In genomic region chr6:40308533-40309306, GRCh38 we compare ENCODE assay signal across 8 cellular contexts.
A peak's percentile ranks its signal among the peaks of the same experiment; 100 is the strongest.
DNase-seq lines count a peak whose midpoint lies in the region; ATAC-seq and TF ChIP-seq lines count a peak whose summit lies in the region.

No MANE protein-coding gene starts in this region.

- TF ChIP-seq RAD21 in Ishikawa (IDR thresholded peaks at IDR 0.05; ENCODE audit: low read depth) = peak; percentile 64
- TF ChIP-seq RAD21 in SK-N-SH (IDR thresholded peaks at IDR 0.05; ENCODE audit: low read length) = peak; percentile 77

- POLR2A ChIA-PET in SK-N-SH (lab: Yijun Ruan, JAX) = no interaction called here

- H3F3A ChIP-seq in SK-N-SH (replicated peaks; ENCODE audit: insufficient read depth) = no peaks in the 10 kb centered on the region

- H3K4me1 ChIP-seq in SK-N-SH (ENCODE audit: control insufficient read depth in 1 of 2, insufficient read depth in 2 of 2, low read depth in 1 of 2, low read length in 1 of 2) (peaks cover 0 to 4% of the 10 kb centered on the region in 2 experiments; a peak in 1 of 4 replicates), spleen (peaks cover 0 to 3% (median 0%) of the 10 kb centered on the region in 6 donors)

- H3K36me3 ChIP-seq in SK-N-SH (replicated peaks in 1 of 2; ENCODE audit: control insufficient read depth in 1 of 2, insufficient read depth in 2 of 2, low read length in 1 of 2) (no peaks in the 10 kb centered on the region), spleen (no peaks in the 10 kb centered on the region)

- H2AFZ ChIP-seq in SK-N-SH (ENCODE audit: low read depth) = no peak overlapping the region

- TF ChIP-seq EP300 in Ishikawa (IDR thresholded peaks at IDR 0.05; ENCODE audit: borderline replicate concordance) = no peak
- TF ChIP-seq EP300 in SK-N-SH (IDR thresholded peaks at IDR 0.05; ENCODE audit: borderline replicate concordance in 1 of 2, low read depth in 1 of 2, low read length in 1 of 2) = no peak

- TF ChIP-seq POLR2A in spleen (IDR thresholded peaks at IDR 0.05) = no peak

- CTCF ChIA-PET in SK-N-SH (lab: Yijun Ruan, JAX) = interaction anchor here (0.6 to 3.7 kb wide), 23 partner anchors 9 to 949 kb away, joined by 3 to 19 read pairs (median 4); no protein-coding TSS in a partner anchor

- DNase-seq in DMS79 treated with DMSO at 0.1 percent for 48 hours (lab: John Stamatoyannopoulos, UW) = peak; percentile 74
- peak; percentile 82 for DNase-seq in SK-N-SH
- peak in 35 of 58 donors; percentile 6 to 60 (median 23) for DNase-seq in anterior cingulate cortex (lab: John Stamatoyannopoulos, UW)
- DNase-seq in hypothalamus (lab: John Stamatoyannopoulos, UW) = peak in 38 of 51 donors; percentile 2 to 72 (median 23)
- peak; percentile 78 for DNase-seq in spleen

- H3K9me3 ChIP-seq in SK-N-SH (no peaks in the 10 kb centered on the region), spleen (peaks cover 0 to 9% (median 0%) of the 10 kb centered on the region in 8 donors)

- no peaks in the 10 kb centered on the region for H3K27me3 ChIP-seq in SK-N-SH (ENCODE audit: insufficient read depth)
- H3K27me3 ChIP-seq in spleen (replicated peaks in 1 of 7) = peaks cover 0 to 24% (median 7%) of the 10 kb centered on the region in 7 donors

- no peaks in the 10 kb centered on the region for H3K9me2 ChIP-seq in SK-N-SH

- intact Hi-C loops in spleen (cut with DNase I; ENCODE audit: low total_unique reads) = loop anchor here (2.0 to 5.0 kb wide), 2 partner anchors 328 to 946 kb away; no protein-coding TSS in a partner anchor

- no peak overlapping the region for H3K9ac ChIP-seq in SK-N-SH

- no peak for ATAC-seq in GM18498 (IDR thresholded peaks at IDR 0.05; ENCODE audit: unreplicated experiment)
- no peak for ATAC-seq in GM18907 (IDR thresholded peaks at IDR 0.05; ENCODE audit: unreplicated experiment)

- no peaks in the 10 kb centered on the region for H4K20me1 ChIP-seq in SK-N-SH (ENCODE audit: insufficient read depth)

- peak; percentile 65 for TF ChIP-seq CTCF in SK-N-SH (IDR thresholded peaks at IDR 0.05)
- TF ChIP-seq CTCF in spleen (IDR thresholded peaks at IDR 0.05 in 8 of 11, conservative IDR thresholded peaks at IDR 0.05 in 3 of 11) = peak; percentile 71 to 95 (median 90)

- no peak overlapping the region for H3K27ac ChIP-seq in SK-N-SH (ENCODE audit: low read depth in 2 of 2, low read length in 1 of 2)
- H3K27ac ChIP-seq in spleen = no peak overlapping the region

- no peak overlapping the region for H3K4me2 ChIP-seq in SK-N-SH

- H3K4me3 ChIP-seq in SK-N-SH (ENCODE audit: low read depth in 2 of 2, low read length in 1 of 2) = no peak overlapping the region
- H3K4me3 ChIP-seq in spleen = no peak overlapping the region

- no peaks in the 10 kb centered on the region for H3K79me2 ChIP-seq in SK-N-SH (ENCODE audit: insufficient read depth)

- WGBS in SK-N-SH (ENCODE audit: low lambda C conversion rate) = 17% methylated on average over 10 of the region's 12 CpGs
- 3 to 11% (median 6%) methylated on average over 11 to 12 of the region's 12 CpGs for WGBS in spleen, 5 donors

TF ChIP-seq in Ishikawa, 13 proteins besides CTCF, POLR2A, EP300 and RAD21 (continues in another document):
- TF ChIP-seq TEAD4 (IDR thresholded peaks at IDR 0.05) (no peak), TAF1 (IDR thresholded peaks at IDR 0.05; ENCODE audit: low read depth) (no peak), YY1 (IDR thresholded peaks at IDR 0.05; ENCODE audit: low read depth) (no peak), CREB1 (IDR thresholded peaks at IDR 0.05; ENCODE audit: low read depth) (no peak), ZBTB7A (IDR thresholded peaks at IDR 0.05; ENCODE audit: low read depth) (no peak), MAX (IDR thresholded peaks at IDR 0.05) (no peak), CEBPB (IDR thresholded peaks at IDR 0.05) (no peak), REST (IDR thresholded peaks at IDR 0.05; ENCODE audit: low read depth) (no peak), USF1 (IDR thresholded peaks at IDR 0.05) (no peak), EGR1 (IDR thresholded peaks at IDR 0.05) (no peak), TCF12 (IDR thresholded peaks at IDR 0.05; ENCODE audit: low read depth) (no peak), FOXM1 (IDR thresholded peaks at IDR 0.05; ENCODE audit: borderline replicate concordance, low read depth) (no peak)

TF ChIP-seq in SK-N-SH, 30 proteins besides CTCF, POLR2A, EP300 and RAD21:
- TF ChIP-seq SMC3 (IDR thresholded peaks at IDR 0.05; ENCODE audit: low read depth, low read length) = peak; percentile 72
- TF ChIP-seq CHD2 (IDR thresholded peaks at IDR 0.05; ENCODE audit: low read length, partially characterized antibody) = no peak
- TF ChIP-seq, protein P1, sequence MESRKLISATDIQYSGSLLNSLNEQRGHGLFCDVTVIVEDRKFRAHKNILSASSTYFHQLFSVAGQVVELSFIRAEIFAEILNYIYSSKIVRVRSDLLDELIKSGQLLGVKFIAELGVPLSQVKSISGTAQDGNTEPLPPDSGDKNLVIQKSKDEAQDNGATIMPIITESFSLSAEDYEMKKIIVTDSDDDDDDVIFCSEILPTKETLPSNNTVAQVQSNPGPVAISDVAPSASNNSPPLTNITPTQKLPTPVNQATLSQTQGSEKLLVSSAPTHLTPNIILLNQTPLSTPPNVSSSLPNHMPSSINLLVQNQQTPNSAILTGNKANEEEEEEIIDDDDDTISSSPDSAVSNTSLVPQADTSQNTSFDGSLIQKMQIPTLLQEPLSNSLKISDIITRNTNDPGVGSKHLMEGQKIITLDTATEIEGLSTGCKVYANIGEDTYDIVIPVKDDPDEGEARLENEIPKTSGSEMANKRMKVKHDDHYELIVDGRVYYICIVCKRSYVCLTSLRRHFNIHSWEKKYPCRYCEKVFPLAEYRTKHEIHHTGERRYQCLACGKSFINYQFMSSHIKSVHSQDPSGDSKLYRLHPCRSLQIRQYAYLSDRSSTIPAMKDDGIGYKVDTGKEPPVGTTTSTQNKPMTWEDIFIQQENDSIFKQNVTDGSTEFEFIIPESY (IDR thresholded peaks at IDR 0.05; ENCODE audit: borderline replicate concordance, low read depth) = no peak
- TF ChIP-seq REST (IDR thresholded peaks at IDR 0.05; ENCODE audit: low read depth, low read length) = no peak

Comparison
In these comparisons a context has a peak if more than half of its experiments do, and no peak if none do; other contexts are left out.
1. DNase-seq: peak in every context shown above with its lines; median percentile 82 in SK-N-SH; 78 in spleen; 74 in DMS79 treated with DMSO at 0.1 percent for 48 hours; 23 in anterior cingulate cortex; 23 in hypothalamus.